Comparison of ENCODE assay signal across 10 cellular contexts in the genomic region with DNA sequence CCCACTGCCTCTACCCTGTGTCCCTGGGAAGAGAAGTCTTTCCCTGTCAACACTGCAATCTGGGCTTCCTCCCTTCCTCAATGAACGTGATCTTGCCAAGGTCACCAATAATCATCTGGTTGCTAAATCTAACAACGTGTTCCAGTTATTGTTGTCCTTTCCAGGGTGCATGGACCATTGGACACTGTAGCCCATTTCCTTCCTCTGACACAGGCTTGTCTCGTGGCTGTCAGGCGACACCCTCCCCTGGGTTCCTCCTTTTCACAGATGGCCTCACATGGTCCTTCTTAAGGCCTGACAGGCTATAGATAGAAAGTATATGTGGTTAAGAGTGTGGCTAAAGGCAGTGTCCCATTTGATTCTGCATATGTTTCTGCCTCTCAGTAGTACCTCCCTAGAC.
DNase-seq lines count a peak whose midpoint lies in the region; ATAC-seq and TF ChIP-seq lines count a peak whose summit lies in the region.
"Had no signal": no experiment of that assay in that cellular context is flagged by ENCODE, and none has a peak within 500 bp of the region (broad histone marks: within the 10 kb centered on the region; RNA-seq: fewer than 3 reads in every experiment).

No MANE protein-coding gene starts in this region.

- H3K27me3 Mint-ChIP-seq in effector memory CD8-positive, alpha-beta T cell: peaks cover 57 to 83% of the 10 kb centered on the region in 2 donors

- no peaks in the 10 kb centered on the region for H3K9me3 ChIP-seq in sigmoid colon

- ATAC-seq in GM19035 (IDR thresholded peaks at IDR 0.05; ENCODE audit: unreplicated experiment) (peak; percentile 68), HG03378 (IDR thresholded peaks at IDR 0.05; ENCODE audit: unreplicated experiment) (peak; percentile 84), HG02571 (IDR thresholded peaks at IDR 0.05; ENCODE audit: unreplicated experiment) (no peak)
- peak; percentile 27 for ATAC-seq in effector memory CD8-positive, alpha-beta T cell (replicated peaks)
- ATAC-seq: natural killer cell treated with Interleukin-12 subunit alpha and Interleukin-12 subunit beta and Interleukin-15 and Interleukin-18, amount 100 ng/mL, for 72 hours had no signal

- H3K36me3 ChIP-seq in sigmoid colon: no peaks in the 10 kb centered on the region

- H3K27ac ChIP-seq in sigmoid colon: peak overlapping the region in 3 of 4 donors; percentile 1 to 96 (median 94)

- H3K4me1 ChIP-seq in sigmoid colon: peaks cover 0 to 29% (median 19%) of the 10 kb centered on the region in 4 donors

- peak in 2 of 4 donors; percentile 86 to 91 for TF ChIP-seq EP300 in sigmoid colon (IDR thresholded peaks at IDR 0.05)

- no peak for TF ChIP-seq POLR2A in sigmoid colon (IDR thresholded peaks at IDR 0.05)

- 33 to 51% methylated on average over 4 of the region's 4 CpGs for WGBS in sigmoid colon, 2 donors

- H3K4me3 ChIP-seq in sigmoid colon: no peak overlapping the region

- H3K27me3 ChIP-seq in sigmoid colon: no peaks in the 10 kb centered on the region

- no peak overlapping the region for H3K27ac Mint-ChIP-seq in effector memory CD8-positive, alpha-beta T cell
- H3K27ac Mint-ChIP-seq: activated CD4-positive, alpha-beta T cell treated with anti-CD3 and anti-CD28 coated beads, Interleukin-2, amount 10 ng/mL, durations not matched to agents 24 days and 14 days; natural killer cell treated with Interleukin-12 subunit alpha and Interleukin-12 subunit beta and Interleukin-15 and Interleukin-18, amount 100 ng/mL, for 72 hours had no signal

- no peak for DNase-seq in effector memory CD8-positive, alpha-beta T cell
- DNase-seq in sigmoid colon (peak; percentile 78), AG08396 (ENCODE audit: low spot score) (no peak), NCI-H187 treated with DMSO at 0.1 percent for 48 hours (lab: John Stamatoyannopoulos, UW) (no peak), NCI-H446 (lab: John Stamatoyannopoulos, UW) (no peak)
- DNase-seq: activated CD4-positive, alpha-beta T cell treated with anti-CD3 and anti-CD28 coated beads, Interleukin-2, amount 10 ng/mL, durations not matched to agents 24 days and 14 days had no signal

- no peaks in the 10 kb centered on the region for H3K9me3 Mint-ChIP-seq in effector memory CD8-positive, alpha-beta T cell
- H3K9me3 Mint-ChIP-seq: activated CD4-positive, alpha-beta T cell treated with anti-CD3 and anti-CD28 coated beads, Interleukin-2, amount 10 ng/mL, durations not matched to agents 24 days and 14 days had no signal

- no peak for TF ChIP-seq CTCF in sigmoid colon (IDR thresholded peaks at IDR 0.05)

- no peak overlapping the region for H3K4me3 Mint-ChIP-seq in effector memory CD8-positive, alpha-beta T cell
- H3K4me3 Mint-ChIP-seq: activated CD4-positive, alpha-beta T cell treated with anti-CD3 and anti-CD28 coated beads, Interleukin-2, amount 10 ng/mL, durations not matched to agents 24 days and 14 days; natural killer cell treated with Interleukin-12 subunit alpha and Interleukin-12 subunit beta and Interleukin-15 and Interleukin-18, amount 100 ng/mL, for 72 hours had no signal

- H3K36me3 Mint-ChIP-seq in effector memory CD8-positive, alpha-beta T cell (ENCODE audit: insufficient read depth): no peaks in the 10 kb centered on the region
- H3K36me3 Mint-ChIP-seq: natural killer cell treated with Interleukin-12 subunit alpha and Interleukin-12 subunit beta and Interleukin-15 and Interleukin-18, amount 100 ng/mL, for 72 hours had no signal

- peaks cover 0 to 4% of the 10 kb centered on the region in 2 donors for H3K4me1 Mint-ChIP-seq in effector memory CD8-positive, alpha-beta T cell (ENCODE audit: low read depth in 2 of 2)

- intact Hi-C loops in sigmoid colon (cut with DNase I): loop anchor here (5.0 kb wide), 2 partner anchors 66 to 126 kb away; a partner anchor contains a TSS
